ENCODE assay signal across 11 cellular contexts in the genomic region with DNA sequence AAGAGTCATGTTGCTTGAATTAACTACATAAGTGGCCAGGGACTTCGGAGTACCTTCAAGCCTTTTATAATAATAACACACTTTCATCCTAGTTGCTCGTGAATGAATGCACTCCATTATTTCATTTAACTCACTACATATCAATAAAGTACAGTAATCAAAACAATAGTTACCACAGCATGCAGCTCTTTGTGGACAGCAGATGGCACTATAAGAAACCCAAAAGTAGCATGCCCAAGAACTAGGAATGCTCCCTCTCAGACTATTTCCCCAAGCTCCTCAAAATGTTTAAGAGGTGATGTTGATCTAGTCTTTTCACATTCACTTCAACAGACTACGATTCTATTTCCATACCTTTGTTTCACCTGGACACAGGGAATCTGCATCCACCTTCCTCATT.
DNase-seq lines count a peak whose midpoint lies in the region; FAIRE-seq and TF ChIP-seq lines count a peak whose summit lies in the region.
"Had no signal": no experiment of that assay in that cellular context is flagged by ENCODE, and none has a peak within 500 bp of the region (broad histone marks: within the 10 kb centered on the region; RNA-seq: fewer than 3 reads in every experiment).

No MANE protein-coding gene starts in this region.

- H3K4me2 ChIP-seq in DOHH2 (ENCODE audit: low read length), result no peak overlapping the region
- H3K4me2 ChIP-seq in endothelial cell of umbilical vein (ENCODE audit: insufficient read depth, low read length), result no peak overlapping the region
- H3K4me2 ChIP-seq in osteoblast (ENCODE audit: insufficient read depth, low read length), result no peak overlapping the region

- POLR2A ChIA-PET in endothelial cell of umbilical vein (lab: Charles Lee), result no interaction called here

- H3K4me1 ChIP-seq in DOHH2 (ENCODE audit: control insufficient read depth, low read length) (no peaks in the 10 kb centered on the region), endothelial cell of umbilical vein (ENCODE audit: control insufficient read depth, extremely low read depth, insufficient read depth, low read length) (no peaks in the 10 kb centered on the region), osteoblast (ENCODE audit: insufficient read depth, low read length) (no peaks in the 10 kb centered on the region), ovary (ENCODE audit: insufficient read depth) (no peaks in the 10 kb centered on the region)

- H3K27me3 ChIP-seq in DOHH2 (ENCODE audit: control insufficient read depth, low read length) (no peaks in the 10 kb centered on the region), endothelial cell of umbilical vein (ENCODE audit: control insufficient read depth in 2 of 2, insufficient read depth in 2 of 2, low read length in 2 of 2) (no peaks in the 10 kb centered on the region), osteoblast (ENCODE audit: insufficient read depth, low read length) (no peaks in the 10 kb centered on the region), ovary (no peaks in the 10 kb centered on the region)

- H3K9me2 ChIP-seq in DOHH2 (replicated peaks; ENCODE audit: control insufficient read depth, low read length), result no peaks in the 10 kb centered on the region

- CTCF ChIA-PET in endothelial cell of umbilical vein (lab: Charles Lee), result interaction anchor here (0.8 to 4.5 kb wide), 5 partner anchors 13 to 587 kb away, joined by 3 to 71 read pairs (median 4); no protein-coding TSS in a partner anchor

- no peak for TF ChIP-seq EP300 in ovary (IDR thresholded peaks at IDR 0.05)

- H3K27ac ChIP-seq in DOHH2 (ENCODE audit: low read depth, low read length), result no peak overlapping the region
- H3K27ac ChIP-seq in endothelial cell of umbilical vein (ENCODE audit: insufficient read depth, low read depth, low read length), result no peak overlapping the region
- H3K27ac ChIP-seq in osteoblast (ENCODE audit: low read depth, low read length), result no peak overlapping the region
- H3K27ac ChIP-seq in ovary, result no peak overlapping the region

- 45 to 47% (median 46%) methylated on average over 3 of the region's 3 CpGs for WGBS in ovary, 3 donors

- H4K20me1 ChIP-seq in DOHH2 (ENCODE audit: control insufficient read depth, insufficient read depth, low read depth, low read length), result no peaks in the 10 kb centered on the region
- no peaks in the 10 kb centered on the region for H4K20me1 ChIP-seq in endothelial cell of umbilical vein (replicated peaks; ENCODE audit: control insufficient read depth, extremely low read depth, insufficient read depth, low read length)
- H4K20me1 ChIP-seq in osteoblast (ENCODE audit: insufficient read depth, low read length), result no peaks in the 10 kb centered on the region

- H3K9me1 ChIP-seq in endothelial cell of umbilical vein (replicated peaks; ENCODE audit: control insufficient read depth, extremely low read depth, insufficient read depth, low read length), result no peaks in the 10 kb centered on the region

- TF ChIP-seq POLR2A in NB4 (IDR thresholded peaks at IDR 0.05; ENCODE audit: extremely low read depth, insufficient read length), result no peak
- TF ChIP-seq POLR2A in endothelial cell of umbilical vein (IDR thresholded peaks at IDR 0.05; ENCODE audit: low read depth, low read length), result no peak
- TF ChIP-seq POLR2A in ovary (IDR thresholded peaks at IDR 0.05), result no peak

- H3K9me3 ChIP-seq in DOHH2 (ENCODE audit: control insufficient read depth, insufficient read depth, low read length) (no peaks in the 10 kb centered on the region), endothelial cell of umbilical vein (replicated peaks; ENCODE audit: control insufficient read depth, insufficient read depth, low read length) (no peaks in the 10 kb centered on the region), osteoblast (ENCODE audit: low read depth, low read length) (no peaks in the 10 kb centered on the region), ovary (no peaks in the 10 kb centered on the region)

- H2AFZ ChIP-seq in endothelial cell of umbilical vein (ENCODE audit: low read depth, low read length) (no peak overlapping the region), osteoblast (ENCODE audit: low read length) (no peak overlapping the region)

- H3K79me2 ChIP-seq in DOHH2 (ENCODE audit: control insufficient read depth, low read length), result no peaks in the 10 kb centered on the region
- H3K79me2 ChIP-seq in endothelial cell of umbilical vein (ENCODE audit: control insufficient read depth, insufficient read depth, low read length), result no peaks in the 10 kb centered on the region
- H3K79me2 ChIP-seq in osteoblast (ENCODE audit: insufficient read depth, low read length), result no peaks in the 10 kb centered on the region

- no peaks in the 10 kb centered on the region for H3K36me3 ChIP-seq in DOHH2 (ENCODE audit: control insufficient read depth, low read length)
- no peaks in the 10 kb centered on the region for H3K36me3 ChIP-seq in endothelial cell of umbilical vein (ENCODE audit: control insufficient read depth in 2 of 2, extremely low read depth in 1 of 2, insufficient read depth in 2 of 2, low read length in 2 of 2)
- H3K36me3 ChIP-seq in osteoblast (ENCODE audit: insufficient read depth, low read length), result no peaks in the 10 kb centered on the region
- no peaks in the 10 kb centered on the region for H3K36me3 ChIP-seq in ovary

- intact Hi-C loops in endothelial cell of umbilical vein (cut with micrococcal nuclease) (loop anchor here (5.0 kb wide), 1 partner anchor 217 kb away; no protein-coding TSS in a partner anchor), ovary (cut with DNase I) (no loop called here)

- TF ChIP-seq CTCF in DOHH2 (IDR thresholded peaks at IDR 0.05; ENCODE audit: low read depth, low read length, poor library complexity, severe bottlenecking) (peak; percentile 16), NB4 (IDR thresholded peaks at IDR 0.05; ENCODE audit: low read depth, low read length) (peak; percentile 20), endothelial cell of umbilical vein (IDR thresholded peaks at IDR 0.05; ENCODE audit: extremely low read depth in 1 of 2, insufficient read depth in 1 of 2, low read depth in 1 of 2, low read length in 2 of 2) (peak; percentile 17 to 21), osteoblast (IDR thresholded peaks at IDR 0.05; ENCODE audit: extremely low read depth, low read depth, low read length) (peak; percentile 48), ovary (IDR thresholded peaks at IDR 0.05) (no peak)

- H3K4me3 ChIP-seq in DOHH2 (ENCODE audit: low read length) (no peak overlapping the region), NB4 (ENCODE audit: low read depth, low read length) (no peak overlapping the region), endothelial cell of umbilical vein (replicated peaks in 1 of 3; ENCODE audit: insufficient read depth in 1 of 3, low read depth in 1 of 3, low read length in 3 of 3) (no peak overlapping the region), osteoblast (ENCODE audit: insufficient read depth, low read length) (no peak overlapping the region), ovary (no peak overlapping the region)

- dilution Hi-C loops in endothelial cell of umbilical vein (cut with MboI; ENCODE audit: extremely low pct_ligation_motif_present, low sequenced_read_pairs), result no loop called here

- peak; percentile 59 for FAIRE-seq in endothelial cell of umbilical vein (lab: Jason Lieb, UNC)

- H3K9ac ChIP-seq in endothelial cell of umbilical vein (replicated peaks; ENCODE audit: extremely low read depth, insufficient read depth, low read length), result no peak overlapping the region

- BruUV-seq in endothelial cell of umbilical vein (replicated peaks; lab: Mats Ljungman, UMichigan), result no TSS peak

- H3F3A ChIP-seq in DOHH2 (ENCODE audit: control insufficient read depth, insufficient read depth), result no peaks in the 10 kb centered on the region

- DNase-seq in NB4 (ENCODE audit: low read depth) (peak; percentile 4), endothelial cell of umbilical vein (ENCODE audit: low read depth, low spot score) (peak; percentile 6), osteoblast (ENCODE audit: insufficient read length, low spot score, missing footprints) (no peak), ovary (no peak), NCI-H2107 treated with DMSO at 0.1 percent for 48 hours (lab: John Stamatoyannopoulos, UW; ENCODE audit: unreplicated experiment) (no peak), T1000 (lab: John Stamatoyannopoulos, UW) (no peak)
- no peak for DNase-seq in activated effector memory CD4-positive, alpha-beta T cell treated with Interleukin-2 at 50 U/mL for 16 hours
- DNase-seq: left ventricle myocardium superior; stimulated activated naive CD8-positive, alpha-beta T cell treated with anti-CD3 and anti-CD28 coated beads, Interleukin-15, Interleukin-2, amounts not matched to agents 100 U/mL and 50 U/mL, for 24 hours; T-helper 2 cell had no signal

TF ChIP-seq in endothelial cell of umbilical vein, 7 proteins besides CTCF, POLR2A, EP300 and RAD21:
- no peak for TF ChIP-seq JUN (IDR thresholded peaks at IDR 0.05; ENCODE audit: borderline replicate concordance, insufficient read depth, insufficient read length, low read depth)
- no peak for TF ChIP-seq GATA2 (IDR thresholded peaks at IDR 0.05; ENCODE audit: insufficient read depth, insufficient read length, low read depth, low read length)
- TF ChIP-seq POLR2AphosphoS5 (IDR thresholded peaks at IDR 0.05; ENCODE audit: insufficient read depth, low read depth, low read length), result no peak
- TF ChIP-seq, protein P1, sequence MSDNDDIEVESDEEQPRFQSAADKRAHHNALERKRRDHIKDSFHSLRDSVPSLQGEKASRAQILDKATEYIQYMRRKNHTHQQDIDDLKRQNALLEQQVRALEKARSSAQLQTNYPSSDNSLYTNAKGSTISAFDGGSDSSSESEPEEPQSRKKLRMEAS (IDR thresholded peaks at IDR 0.05; ENCODE audit: insufficient read depth, insufficient read length), result no peak
- no peak for TF ChIP-seq FOS (IDR thresholded peaks at IDR 0.05; ENCODE audit: borderline replicate concordance, insufficient read depth, low read length)
- no peak for TF ChIP-seq EZH2 (IDR thresholded peaks at IDR 0.05; ENCODE audit: borderline replicate concordance, low read depth, low read length, severe bottlenecking)
- TF ChIP-seq MYC (IDR thresholded peaks at IDR 0.05; ENCODE audit: low read depth, low read length), result no peak

Comparison
In these comparisons a context has a peak if more than half of its experiments do, and no peak if none do; other contexts are left out.
1. CTCF ChIP-seq: peak in DOHH2 (single experiment), NB4 (single experiment), endothelial cell of umbilical vein (2 of 2) and osteoblast (single experiment); none in ovary (0 of 3).
2. DNase-seq: peak in NB4 (single experiment) and endothelial cell of umbilical vein (single experiment); none in osteoblast (single experiment), ovary (0 of 5), NCI-H2107 treated with DMSO at 0.1 percent for 48 hours (single experiment), T1000 (single experiment) and activated effector memory CD4-positive, alpha-beta T cell treated with Interleukin-2 at 50 U/mL for 16 hours (single experiment).